In the genomic region with DNA sequence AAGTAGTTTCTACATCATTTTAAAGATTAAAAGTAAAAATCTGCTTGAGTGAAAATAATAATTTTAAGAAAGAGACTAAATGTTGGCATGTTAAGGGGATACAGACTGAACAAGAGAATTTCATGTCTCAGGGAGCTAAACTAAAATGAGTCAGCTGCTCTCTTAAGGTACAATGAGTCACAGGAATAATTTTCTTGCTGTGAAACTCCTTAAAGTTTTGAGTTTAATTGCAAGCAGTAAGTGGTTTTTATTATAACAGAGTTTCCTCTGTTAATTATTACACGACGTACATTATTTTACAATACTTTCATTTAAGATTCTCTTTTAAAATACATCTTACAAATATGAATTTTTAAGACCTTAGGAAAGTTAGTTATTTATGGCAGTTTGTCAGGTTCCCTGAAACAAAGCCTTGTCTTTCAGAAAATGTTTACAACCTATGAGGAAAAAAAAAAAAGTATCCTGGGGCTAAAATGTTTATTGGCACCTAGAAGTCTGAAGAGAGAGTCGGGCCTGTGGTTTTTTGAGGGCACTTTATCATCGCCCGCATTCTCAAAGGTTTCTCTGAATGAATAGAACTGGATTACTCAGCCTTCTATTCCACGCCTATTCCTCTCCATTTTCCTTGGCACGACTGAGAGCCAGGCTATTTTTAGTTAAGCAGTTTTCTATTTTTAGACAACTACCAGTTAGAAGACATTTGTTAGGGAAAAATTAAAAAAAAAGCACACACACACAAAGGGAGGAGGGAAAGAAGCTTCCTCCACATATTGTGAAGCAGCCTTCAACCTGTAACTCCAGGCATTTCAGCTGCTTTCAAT, we compare ENCODE assay signal across 1 cellular context.
TF ChIP-seq lines count a peak whose summit lies in the region.

No MANE protein-coding gene starts in this region.

TF ChIP-seq in GM23338, 12 proteins besides CTCF, POLR2A, EP300 and RAD21 (continued from another document):
- TF ChIP-seq, protein P1, sequence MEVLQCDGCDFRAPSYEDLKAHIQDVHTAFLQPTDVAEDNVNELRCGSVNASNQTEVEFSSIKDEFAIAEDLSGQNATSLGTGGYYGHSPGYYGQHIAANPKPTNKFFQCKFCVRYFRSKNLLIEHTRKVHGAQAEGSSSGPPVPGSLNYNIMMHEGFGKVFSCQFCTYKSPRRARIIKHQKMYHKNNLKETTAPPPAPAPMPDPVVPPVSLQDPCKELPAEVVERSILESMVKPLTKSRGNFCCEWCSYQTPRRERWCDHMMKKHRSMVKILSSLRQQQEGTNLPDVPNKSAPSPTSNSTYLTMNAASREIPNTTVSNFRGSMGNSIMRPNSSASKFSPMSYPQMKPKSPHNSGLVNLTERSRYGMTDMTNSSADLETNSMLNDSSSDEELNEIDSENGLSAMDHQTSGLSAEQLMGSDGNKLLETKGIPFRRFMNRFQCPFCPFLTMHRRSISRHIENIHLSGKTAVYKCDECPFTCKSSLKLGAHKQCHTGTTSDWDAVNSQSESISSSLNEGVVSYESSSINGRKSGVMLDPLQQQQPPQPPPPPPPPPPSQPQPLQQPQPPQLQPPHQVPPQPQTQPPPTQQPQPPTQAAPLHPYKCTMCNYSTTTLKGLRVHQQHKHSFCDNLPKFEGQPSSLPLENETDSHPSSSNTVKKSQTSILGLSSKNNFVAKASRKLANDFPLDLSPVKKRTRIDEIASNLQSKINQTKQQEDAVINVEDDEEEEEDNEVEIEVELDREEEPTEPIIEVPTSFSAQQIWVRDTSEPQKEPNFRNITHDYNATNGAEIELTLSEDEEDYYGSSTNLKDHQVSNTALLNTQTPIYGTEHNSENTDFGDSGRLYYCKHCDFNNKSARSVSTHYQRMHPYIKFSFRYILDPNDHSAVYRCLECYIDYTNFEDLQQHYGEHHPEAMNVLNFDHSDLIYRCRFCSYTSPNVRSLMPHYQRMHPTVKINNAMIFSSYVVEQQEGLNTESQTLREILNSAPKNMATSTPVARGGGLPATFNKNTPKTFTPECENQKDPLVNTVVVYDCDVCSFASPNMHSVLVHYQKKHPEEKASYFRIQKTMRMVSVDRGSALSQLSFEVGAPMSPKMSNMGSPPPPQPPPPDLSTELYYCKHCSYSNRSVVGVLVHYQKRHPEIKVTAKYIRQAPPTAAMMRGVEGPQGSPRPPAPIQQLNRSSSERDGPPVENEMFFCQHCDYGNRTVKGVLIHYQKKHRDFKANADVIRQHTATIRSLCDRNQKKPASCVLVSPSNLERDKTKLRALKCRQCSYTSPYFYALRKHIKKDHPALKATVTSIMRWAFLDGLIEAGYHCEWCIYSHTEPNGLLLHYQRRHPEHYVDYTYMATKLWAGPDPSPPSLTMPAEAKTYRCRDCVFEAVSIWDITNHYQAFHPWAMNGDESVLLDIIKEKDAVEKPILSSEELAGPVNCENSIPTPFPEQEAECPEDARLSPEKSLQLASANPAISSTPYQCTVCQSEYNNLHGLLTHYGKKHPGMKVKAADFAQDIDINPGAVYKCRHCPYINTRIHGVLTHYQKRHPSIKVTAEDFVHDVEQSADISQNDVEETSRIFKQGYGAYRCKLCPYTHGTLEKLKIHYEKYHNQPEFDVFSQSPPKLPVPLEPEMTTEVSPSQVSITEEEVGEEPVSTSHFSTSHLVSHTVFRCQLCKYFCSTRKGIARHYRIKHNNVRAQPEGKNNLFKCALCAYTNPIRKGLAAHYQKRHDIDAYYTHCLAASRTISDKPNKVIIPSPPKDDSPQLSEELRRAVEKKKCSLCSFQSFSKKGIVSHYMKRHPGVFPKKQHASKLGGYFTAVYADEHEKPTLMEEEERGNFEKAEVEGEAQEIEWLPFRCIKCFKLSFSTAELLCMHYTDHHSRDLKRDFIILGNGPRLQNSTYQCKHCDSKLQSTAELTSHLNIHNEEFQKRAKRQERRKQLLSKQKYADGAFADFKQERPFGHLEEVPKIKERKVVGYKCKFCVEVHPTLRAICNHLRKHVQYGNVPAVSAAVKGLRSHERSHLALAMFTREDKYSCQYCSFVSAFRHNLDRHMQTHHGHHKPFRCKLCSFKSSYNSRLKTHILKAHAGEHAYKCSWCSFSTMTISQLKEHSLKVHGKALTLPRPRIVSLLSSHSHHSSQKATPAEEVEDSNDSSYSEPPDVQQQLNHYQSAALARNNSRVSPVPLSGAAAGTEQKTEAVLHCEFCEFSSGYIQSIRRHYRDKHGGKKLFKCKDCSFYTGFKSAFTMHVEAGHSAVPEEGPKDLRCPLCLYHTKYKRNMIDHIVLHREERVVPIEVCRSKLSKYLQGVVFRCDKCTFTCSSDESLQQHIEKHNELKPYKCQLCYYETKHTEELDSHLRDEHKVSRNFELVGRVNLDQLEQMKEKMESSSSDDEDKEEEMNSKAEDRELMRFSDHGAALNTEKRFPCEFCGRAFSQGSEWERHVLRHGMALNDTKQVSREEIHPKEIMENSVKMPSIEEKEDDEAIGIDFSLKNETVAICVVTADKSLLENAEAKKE (CRISPR knock-in tag; IDR thresholded peaks at IDR 0.05), result no peak
- no peak for TF ChIP-seq NANOG (IDR thresholded peaks at IDR 0.05; ENCODE audit: borderline replicate concordance)
- TF ChIP-seq ZNF114 (CRISPR knock-in tag; IDR thresholded peaks at IDR 0.05), result no peak
- no peak for TF ChIP-seq STAT1 (IDR thresholded peaks at IDR 0.05; ENCODE audit: unreplicated experiment)
- TF ChIP-seq EZH2 (IDR thresholded peaks at IDR 0.05; ENCODE audit: low read depth, unreplicated experiment), result no peak
- TF ChIP-seq, protein P2, sequence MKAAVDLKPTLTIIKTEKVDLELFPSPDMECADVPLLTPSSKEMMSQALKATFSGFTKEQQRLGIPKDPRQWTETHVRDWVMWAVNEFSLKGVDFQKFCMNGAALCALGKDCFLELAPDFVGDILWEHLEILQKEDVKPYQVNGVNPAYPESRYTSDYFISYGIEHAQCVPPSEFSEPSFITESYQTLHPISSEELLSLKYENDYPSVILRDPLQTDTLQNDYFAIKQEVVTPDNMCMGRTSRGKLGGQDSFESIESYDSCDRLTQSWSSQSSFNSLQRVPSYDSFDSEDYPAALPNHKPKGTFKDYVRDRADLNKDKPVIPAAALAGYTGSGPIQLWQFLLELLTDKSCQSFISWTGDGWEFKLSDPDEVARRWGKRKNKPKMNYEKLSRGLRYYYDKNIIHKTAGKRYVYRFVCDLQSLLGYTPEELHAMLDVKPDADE (IDR thresholded peaks at IDR 0.05), result no peak
- no peak for TF ChIP-seq CREB1 (CRISPR knock-in tag; IDR thresholded peaks at IDR 0.05; ENCODE audit: low read depth)
- TF ChIP-seq POLR2AphosphoS5 (IDR thresholded peaks at IDR 0.05; ENCODE audit: low read depth), result no peak
TF ChIP-seq in GM23338: peak in this region for 0.
